Comparison of ENCODE assay signal across 28 cellular contexts in genomic region chr12:52598966-52599365, GRCh38. TPM values are rescaled to one million over a fixed set of nuclear protein-coding genes. Genes with fewer than 3 reads are reported as not detected.
"Had no signal": no experiment of that assay in that cellular context is flagged by ENCODE, and none has a peak within 500 bp of the region (broad histone marks: within the 10 kb centered on the region; RNA-seq: fewer than 3 reads in every experiment).

No MANE protein-coding gene starts in this region.

- H3K9me3 ChIP-seq: esophagus muscularis mucosa, neutrophil, psoas muscle, right lobe of liver, spleen, testis, transverse colon had no signal

- H3K4me2 ChIP-seq: hepatocyte had no signal

- H3K4me3 Mint-ChIP-seq: naive thymus-derived CD4-positive, alpha-beta T cell; nephron progenitor cell; stimulated activated naive B cell treated with anti-CD40 and anti-IgM and Interleukin-4, amounts not matched to agents 10 μg/mL and 1 μg/mL and 100 μg/mL, for 72 hours; stimulated activated naive CD8-positive, alpha-beta T cell treated with anti-CD3 and anti-CD28 coated beads, Interleukin-15, amount 100 ng/mL, for 72 hours had no signal

- H3K27me3 Mint-ChIP-seq: stimulated activated naive CD8-positive, alpha-beta T cell treated with anti-CD3 and anti-CD28 coated beads, Interleukin-15, amount 100 ng/mL, for 72 hours had no signal

- H2AFZ ChIP-seq: hepatocyte had no signal

- ATAC-seq: left colon; naive thymus-derived CD4-positive, alpha-beta T cell; psoas muscle; right lobe of liver; stimulated activated naive B cell treated with anti-CD40 and anti-IgM and Interleukin-4, amounts not matched to agents 10 μg/mL and 1 μg/mL and 100 μg/mL, for 72 hours; stimulated activated naive CD8-positive, alpha-beta T cell treated with anti-CD3 and anti-CD28 coated beads, Interleukin-15, amount 100 ng/mL, for 72 hours had no signal

- DNase-seq: effector memory CD4-positive, alpha-beta T cell; left colon; mesendoderm; nephron progenitor cell; psoas muscle; retina; spleen; stimulated activated CD4-positive, alpha-beta T cell treated with anti-CD3 and anti-CD28 coated beads, Interleukin-15, amount 100 ng/mL, for 24 hours; stimulated activated CD4-positive, alpha-beta T cell treated with anti-CD3 and anti-CD28 coated beads, Interleukin-1b, Interleukin-23, amount 100 ng/mL, for 48 hours; stimulated activated CD4-positive, alpha-beta T cell treated with anti-CD3 and anti-CD28 coated beads, Interleukin-4, amount 100 ng/mL, for 24 hours; stimulated activated naive B cell treated with anti-CD40 and anti-IgM and Interleukin-4, amounts not matched to agents 10 μg/mL and 1 μg/mL and 100 μg/mL, for 72 hours; stimulated activated naive CD8-positive, alpha-beta T cell treated with anti-CD3 and anti-CD28 coated beads, Interleukin-15, amount 100 ng/mL, for 72 hours; testis; transverse colon had no signal

- H3K36me3 ChIP-seq: esophagus muscularis mucosa, neutrophil, right lobe of liver, spleen, transverse colon had no signal

- H3K4me1 Mint-ChIP-seq: stimulated activated naive B cell treated with anti-CD40 and anti-IgM and Interleukin-4, amounts not matched to agents 10 μg/mL and 1 μg/mL and 100 μg/mL, for 72 hours had no signal

- H3K4me1 ChIP-seq: esophagus muscularis mucosa, psoas muscle, right lobe of liver, transverse colon had no signal

- H3K27ac Mint-ChIP-seq: nephron progenitor cell; stimulated activated naive B cell treated with anti-CD40 and anti-IgM and Interleukin-4, amounts not matched to agents 10 μg/mL and 1 μg/mL and 100 μg/mL, for 72 hours; stimulated activated naive CD8-positive, alpha-beta T cell treated with anti-CD3 and anti-CD28 coated beads, Interleukin-15, amount 100 ng/mL, for 72 hours had no signal

- H3K4me3 ChIP-seq: esophagus muscularis mucosa, hepatocyte, psoas muscle, right lobe of liver, spleen, testis, transverse colon had no signal

- H3K36me3 Mint-ChIP-seq: stimulated activated naive B cell treated with anti-CD40 and anti-IgM and Interleukin-4, amounts not matched to agents 10 μg/mL and 1 μg/mL and 100 μg/mL, for 72 hours had no signal

- H3K9me3 Mint-ChIP-seq: nephron progenitor cell; stimulated activated naive B cell treated with anti-CD40 and anti-IgM and Interleukin-4, amounts not matched to agents 10 μg/mL and 1 μg/mL and 100 μg/mL, for 72 hours; stimulated activated naive CD8-positive, alpha-beta T cell treated with anti-CD3 and anti-CD28 coated beads, Interleukin-15, amount 100 ng/mL, for 72 hours had no signal

- H3K27me3 ChIP-seq: testis had no signal

- H3K27ac ChIP-seq: epithelial cell of prostate, esophagus muscularis mucosa, hepatocyte, neutrophil, psoas muscle, right lobe of liver, spleen, testis, transverse colon had no signal

RNA-seq across cellular contexts. Expression of gene KRT72, which starts 2.3 kb away (rescaled TPM):
- total RNA-seq: esophagus muscularis mucosa, fibroblast of villous mesenchyme, hepatocyte, kidney epithelial cell, left colon, liver, lung microvascular endothelial cell, osteoblast, psoas muscle, right lobe of liver, skeletal muscle tissue, subcutaneous adipose tissue, transverse colon had no signal
- polyA plus RNA-seq: hepatocyte, liver, psoas muscle had no signal

RNA-seq across cellular contexts. Expression of gene KRT73, which starts 19.4 kb away (rescaled TPM):
- total RNA-seq: esophagus muscularis mucosa, fibroblast of villous mesenchyme, hepatocyte, kidney epithelial cell, left colon, liver, lung microvascular endothelial cell, osteoblast, psoas muscle, right lobe of liver, subcutaneous adipose tissue, transverse colon had no signal
- polyA plus RNA-seq: hepatocyte, liver, psoas muscle had no signal

RNA-seq across cellular contexts. Expression of gene KRT74, which starts 25.3 kb away (rescaled TPM):
- total RNA-seq: esophagus muscularis mucosa, fibroblast of villous mesenchyme, hepatocyte, kidney epithelial cell, left colon, liver, lung microvascular endothelial cell, osteoblast, psoas muscle, right lobe of liver, skeletal muscle tissue, spleen, subcutaneous adipose tissue, transverse colon had no signal
- polyA plus RNA-seq: hepatocyte; liver; naive thymus-derived CD4-positive, alpha-beta T cell; psoas muscle; spleen had no signal

RNA-seq across cellular contexts. Expression of gene KRT71, which starts 46.0 kb away (rescaled TPM):
- total RNA-seq: esophagus muscularis mucosa; fibroblast of villous mesenchyme; hepatocyte; kidney epithelial cell; left colon; liver; lung microvascular endothelial cell; mononuclear cell; naive thymus-derived CD4-positive, alpha-beta T cell; osteoblast; psoas muscle; right lobe of liver; skeletal muscle tissue; spleen; subcutaneous adipose tissue; transverse colon had no signal
- polyA plus RNA-seq: hepatocyte; liver; naive thymus-derived CD4-positive, alpha-beta T cell; psoas muscle; spleen had no signal

RNA-seq across cellular contexts. Expression of gene KRT2, which starts 53.0 kb away (rescaled TPM):
- total RNA-seq: esophagus muscularis mucosa, fibroblast of villous mesenchyme, hepatocyte, kidney epithelial cell, left colon, liver, lung microvascular endothelial cell, osteoblast, psoas muscle, right lobe of liver, skeletal muscle tissue, subcutaneous adipose tissue, testis, transverse colon had no signal
- polyA plus RNA-seq: hepatocyte, liver, psoas muscle had no signal
